In the genomic region with DNA sequence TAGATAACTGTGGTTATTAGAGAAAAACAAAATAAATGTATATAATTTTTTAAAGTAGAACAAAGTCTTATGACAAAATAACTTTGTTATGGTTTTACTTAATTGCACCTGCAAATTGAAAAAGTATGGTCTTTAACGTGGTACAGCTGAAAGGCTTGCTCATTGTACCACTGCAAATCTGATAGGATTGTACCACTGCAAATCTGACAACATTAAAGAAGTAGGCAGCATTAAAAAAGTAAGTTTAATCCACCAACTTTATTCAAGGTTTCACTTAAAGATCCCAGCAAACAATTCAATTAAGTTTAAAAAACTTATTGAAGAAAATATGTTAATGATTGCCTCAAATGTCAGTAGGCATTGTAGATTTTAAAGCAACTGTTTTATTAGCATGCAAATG, we compare ENCODE assay signal across 39 cellular contexts. TPM values are rescaled to one million over a fixed set of nuclear protein-coding genes. Genes with fewer than 3 reads are reported as not detected.
"Had no signal": no experiment of that assay in that cellular context is flagged by ENCODE, and none has a peak within 500 bp of the region (broad histone marks: within the 10 kb centered on the region; RNA-seq: fewer than 3 reads in every experiment).

No MANE protein-coding gene starts in this region.

- H3K9me3 Mint-ChIP-seq: activated B cell treated with CpG ODN at 0.5 μM for 24 hours; activated CD4-positive, alpha-beta memory T cell treated with anti-CD3 and anti-CD28 coated beads for 36 hours; activated CD4-positive, alpha-beta T cell treated with anti-CD3 and anti-CD28 coated beads, Interleukin-2, amount 10 ng/mL, durations not matched to agents 24 days and 14 days; activated naive CD4-positive, alpha-beta T cell treated with anti-CD3 and anti-CD28 coated beads, Interleukin-2, amount 10 ng/mL, durations not matched to agents 7 days and 5 days; activated naive CD4-positive, alpha-beta T cell treated with anti-CD3 and anti-CD28 coated beads, Interleukin-2, amount 50 U/mL, for 72 hours; activated naive CD8-positive, alpha-beta T cell treated with anti-CD3 and anti-CD28 coated beads, Interleukin-2, amount 10 ng/mL, durations not matched to agents 7 days and 5 days; activated T-helper 1 cell treated with anti-CD3 and anti-CD28 coated beads, Interleukin-12 subunit alpha, Interleukin-12 subunit beta, Interleukin-2, Interleukin-4 antibody, amounts not matched to agents 30 ng/mL and 10 ng/mL and 1 ng/mL, durations not matched to agents 14 hours and 24 hours and 36 hours; T-helper 2 cell treated with Interferon-gamma antibody and Interleukin-4, amounts not matched to agents 5 μg/mL and 100 μg/mL, for 36 hours had no signal

- ATAC-seq: activated CD4-positive, CD25-positive, alpha-beta regulatory T cell treated with anti-CD3 and anti-CD28 coated beads, Interleukin-2, amount 50 U/mL, for 24 hours; activated CD8-positive, alpha-beta memory T cell treated with anti-CD3 and anti-CD28 coated beads, Interleukin-2, amount 10 ng/mL, durations not matched to agents 7 days and 5 days; activated CD8-positive, alpha-beta T cell treated with anti-CD3 and anti-CD28 coated beads, Interleukin-2, amount 10 ng/mL, durations not matched to agents 7 days and 5 days; activated naive CD4-positive, alpha-beta T cell treated with anti-CD3 and anti-CD28 coated beads, Interleukin-2, amount 50 U/mL, for 72 hours; gastroesophageal sphincter; heart right ventricle; T-helper 17 cell had no signal

- H3K36me3 Mint-ChIP-seq: activated naive CD8-positive, alpha-beta T cell treated with anti-CD3 and anti-CD28 coated beads, Interleukin-2, amount 10 ng/mL, durations not matched to agents 7 days and 5 days; brain had no signal

- H3K27ac Mint-ChIP-seq: activated B cell treated with CpG ODN at 0.5 μM for 24 hours; activated CD4-positive, alpha-beta memory T cell treated with anti-CD3 and anti-CD28 coated beads for 36 hours; activated CD4-positive, alpha-beta T cell treated with anti-CD3 and anti-CD28 coated beads, Interleukin-2, amount 10 ng/mL, durations not matched to agents 24 days and 14 days; activated CD8-positive, alpha-beta memory T cell treated with anti-CD3 and anti-CD28 coated beads, Interleukin-2, amount 10 ng/mL, durations not matched to agents 7 days and 5 days; activated CD8-positive, alpha-beta T cell treated with anti-CD3 and anti-CD28 coated beads, Interleukin-2, amount 10 ng/mL, durations not matched to agents 7 days and 5 days; activated naive CD4-positive, alpha-beta T cell treated with anti-CD3 and anti-CD28 coated beads, Interleukin-2, amount 10 ng/mL, durations not matched to agents 7 days and 5 days; activated naive CD4-positive, alpha-beta T cell treated with anti-CD3 and anti-CD28 coated beads, Interleukin-2, amount 50 U/mL, for 72 hours; activated naive CD8-positive, alpha-beta T cell treated with anti-CD3 and anti-CD28 coated beads, Interleukin-2, amount 10 ng/mL, durations not matched to agents 7 days and 5 days; activated T-helper 1 cell treated with anti-CD3 and anti-CD28 coated beads, Interleukin-12 subunit alpha, Interleukin-12 subunit beta, Interleukin-2, Interleukin-4 antibody, amounts not matched to agents 30 ng/mL and 10 ng/mL and 1 ng/mL, durations not matched to agents 14 hours and 24 hours and 36 hours; T-helper 17 cell; T-helper 2 cell treated with Interferon-gamma antibody and Interleukin-4, amounts not matched to agents 5 μg/mL and 100 μg/mL, for 36 hours had no signal

- H3K4me3 Mint-ChIP-seq: activated B cell treated with CpG ODN at 0.5 μM for 24 hours; activated CD4-positive, alpha-beta memory T cell treated with anti-CD3 and anti-CD28 coated beads for 36 hours; activated CD4-positive, alpha-beta T cell treated with anti-CD3 and anti-CD28 coated beads, Interleukin-2, amount 10 ng/mL, durations not matched to agents 24 days and 14 days; activated CD8-positive, alpha-beta memory T cell treated with anti-CD3 and anti-CD28 coated beads, Interleukin-2, amount 10 ng/mL, durations not matched to agents 7 days and 5 days; activated CD8-positive, alpha-beta T cell treated with anti-CD3 and anti-CD28 coated beads, Interleukin-2, amount 10 ng/mL, durations not matched to agents 7 days and 5 days; activated naive CD4-positive, alpha-beta T cell treated with anti-CD3 and anti-CD28 coated beads, Interleukin-2, amount 10 ng/mL, durations not matched to agents 7 days and 5 days; activated naive CD8-positive, alpha-beta T cell treated with anti-CD3 and anti-CD28 coated beads, Interleukin-2, amount 10 ng/mL, durations not matched to agents 7 days and 5 days; activated T-helper 1 cell treated with anti-CD3 and anti-CD28 coated beads, Interleukin-12 subunit alpha, Interleukin-12 subunit beta, Interleukin-2, Interleukin-4 antibody, amounts not matched to agents 30 ng/mL and 10 ng/mL and 1 ng/mL, durations not matched to agents 14 hours and 24 hours and 36 hours; T-helper 17 cell; T-helper 2 cell treated with Interferon-gamma antibody and Interleukin-4, amounts not matched to agents 5 μg/mL and 100 μg/mL, for 36 hours had no signal

- H3K36me3 ChIP-seq: ascending aorta, breast epithelium, cardiac muscle cell, colonic mucosa, esophagus squamous epithelium, gastroesophageal sphincter, heart right ventricle, WERI-Rb-1 had no signal

- H3K4me3 ChIP-seq: ascending aorta, breast epithelium, cardiac muscle cell, colonic mucosa, esophagus squamous epithelium, gastroesophageal sphincter, heart right ventricle had no signal

- DNase-seq: activated B cell treated with CpG ODN at 0.5 μM for 24 hours; activated CD4-positive, alpha-beta memory T cell treated with anti-CD3 and anti-CD28 coated beads for 36 hours; activated CD4-positive, alpha-beta T cell treated with anti-CD3 and anti-CD28 coated beads, Interleukin-2, amount 10 ng/mL, durations not matched to agents 24 days and 14 days; activated CD8-positive, alpha-beta memory T cell treated with anti-CD3 and anti-CD28 coated beads, Interleukin-2, amount 10 ng/mL, durations not matched to agents 7 days and 5 days; activated CD8-positive, alpha-beta memory T cell treated with anti-CD3 and anti-CD28 coated beads, Interleukin-2, amount 50 U/mL, for 4 hours; activated CD8-positive, alpha-beta T cell treated with anti-CD3 and anti-CD28 coated beads, Interleukin-2, amount 10 ng/mL, durations not matched to agents 7 days and 5 days; activated gamma-delta T cell; activated naive CD4-positive, alpha-beta T cell; activated naive CD4-positive, alpha-beta T cell treated with anti-CD3 and anti-CD28 coated beads, Interleukin-2, amount 10 ng/mL, durations not matched to agents 7 days and 5 days; activated naive CD8-positive, alpha-beta T cell treated with anti-CD3 and anti-CD28 coated beads, Interleukin-2, amount 10 ng/mL, durations not matched to agents 7 days and 5 days; activated T-cell treated with anti-CD3 and anti-CD28 coated beads, Interleukin-2, amount 50 U/mL, for 1 hour; activated T-cell treated with anti-CD3 and anti-CD28 coated beads, Interleukin-2, amount 50 U/mL, for 48 hours; central memory CD4-positive, alpha-beta T cell; cerebellar nuclear complex; colonic mucosa; effector memory CD4-positive, alpha-beta T cell; esophagus squamous epithelium; foreskin melanocyte; heart right ventricle; T-helper 1 cell; T-helper 17 cell; T1000; WERI-Rb-1 had no signal

- H3K9me3 ChIP-seq: ascending aorta, breast epithelium, colonic mucosa, esophagus squamous epithelium, gastroesophageal sphincter, heart right ventricle had no signal

- H3K27ac ChIP-seq: ascending aorta, breast epithelium, cardiac muscle cell, colonic mucosa, epithelial cell of prostate, esophagus squamous epithelium, gastroesophageal sphincter, heart right ventricle, WERI-Rb-1 had no signal

RNA-seq across cellular contexts. Expression of a gene that starts 4.7 kb away (rescaled TPM):
- total RNA-seq: activated B cell treated with CpG ODN at 0.5 μM for 24 hours; activated CD4-positive, alpha-beta memory T cell treated with anti-CD3 and anti-CD28 coated beads for 36 hours; activated CD8-positive, alpha-beta memory T cell treated with anti-CD3 and anti-CD28 coated beads for 36 hours; activated CD8-positive, alpha-beta memory T cell treated with anti-CD3 and anti-CD28 coated beads, Interleukin-2, amount 10 ng/mL, durations not matched to agents 7 days and 5 days; activated CD8-positive, alpha-beta T cell treated with anti-CD3 and anti-CD28 coated beads, Interleukin-2, amount 10 ng/mL, durations not matched to agents 7 days and 5 days; activated naive CD8-positive, alpha-beta T cell treated with anti-CD3 and anti-CD28 coated beads, Interleukin-2, amount 10 ng/mL, durations not matched to agents 7 days and 5 days; activated T-helper 1 cell treated with anti-CD3 and anti-CD28 coated beads, Interleukin-12 subunit alpha, Interleukin-12 subunit beta, Interleukin-2, Interleukin-4 antibody, amounts not matched to agents 30 ng/mL and 10 ng/mL and 1 ng/mL, durations not matched to agents 14 hours and 24 hours and 36 hours; dermis microvascular lymphatic vessel endothelial cell; endothelial cell of umbilical vein; fibroblast of villous mesenchyme; T-helper 17 cell had no signal
- polyA plus RNA-seq: cardiac muscle cell, endothelial cell of umbilical vein, fibroblast of lung had no signal

RNA-seq across cellular contexts. Expression of a gene that starts 50.4 kb away (rescaled TPM):
- total RNA-seq: activated B cell treated with CpG ODN at 0.5 μM for 24 hours; activated CD4-positive, alpha-beta memory T cell treated with anti-CD3 and anti-CD28 coated beads for 36 hours; activated CD4-positive, alpha-beta T cell treated with anti-CD3 and anti-CD28 coated beads, Interleukin-2, amount 10 ng/mL, durations not matched to agents 24 days and 14 days; activated CD8-positive, alpha-beta memory T cell treated with anti-CD3 and anti-CD28 coated beads for 36 hours; activated CD8-positive, alpha-beta memory T cell treated with anti-CD3 and anti-CD28 coated beads, Interleukin-2, amount 10 ng/mL, durations not matched to agents 7 days and 5 days; activated CD8-positive, alpha-beta T cell treated with anti-CD3 and anti-CD28 coated beads, Interleukin-2, amount 10 ng/mL, durations not matched to agents 7 days and 5 days; activated naive CD4-positive, alpha-beta T cell treated with anti-CD3 and anti-CD28 coated beads, Interleukin-2, amount 50 U/mL, for 72 hours; activated naive CD8-positive, alpha-beta T cell treated with anti-CD3 and anti-CD28 coated beads, Interleukin-2, amount 10 ng/mL, durations not matched to agents 7 days and 5 days; activated T-helper 1 cell treated with anti-CD3 and anti-CD28 coated beads, Interleukin-12 subunit alpha, Interleukin-12 subunit beta, Interleukin-2, Interleukin-4 antibody, amounts not matched to agents 30 ng/mL and 10 ng/mL and 1 ng/mL, durations not matched to agents 14 hours and 24 hours and 36 hours; ascending aorta; colonic mucosa; dermis microvascular lymphatic vessel endothelial cell; endothelial cell of umbilical vein; esophagus squamous epithelium; fibroblast of villous mesenchyme; gastroesophageal sphincter; glomerular endothelial cell; T-helper 17 cell had no signal
- polyA plus RNA-seq: endothelial cell of umbilical vein, fibroblast of lung had no signal
